ENCODE assay signal across 13 cellular contexts in the genomic region with DNA sequence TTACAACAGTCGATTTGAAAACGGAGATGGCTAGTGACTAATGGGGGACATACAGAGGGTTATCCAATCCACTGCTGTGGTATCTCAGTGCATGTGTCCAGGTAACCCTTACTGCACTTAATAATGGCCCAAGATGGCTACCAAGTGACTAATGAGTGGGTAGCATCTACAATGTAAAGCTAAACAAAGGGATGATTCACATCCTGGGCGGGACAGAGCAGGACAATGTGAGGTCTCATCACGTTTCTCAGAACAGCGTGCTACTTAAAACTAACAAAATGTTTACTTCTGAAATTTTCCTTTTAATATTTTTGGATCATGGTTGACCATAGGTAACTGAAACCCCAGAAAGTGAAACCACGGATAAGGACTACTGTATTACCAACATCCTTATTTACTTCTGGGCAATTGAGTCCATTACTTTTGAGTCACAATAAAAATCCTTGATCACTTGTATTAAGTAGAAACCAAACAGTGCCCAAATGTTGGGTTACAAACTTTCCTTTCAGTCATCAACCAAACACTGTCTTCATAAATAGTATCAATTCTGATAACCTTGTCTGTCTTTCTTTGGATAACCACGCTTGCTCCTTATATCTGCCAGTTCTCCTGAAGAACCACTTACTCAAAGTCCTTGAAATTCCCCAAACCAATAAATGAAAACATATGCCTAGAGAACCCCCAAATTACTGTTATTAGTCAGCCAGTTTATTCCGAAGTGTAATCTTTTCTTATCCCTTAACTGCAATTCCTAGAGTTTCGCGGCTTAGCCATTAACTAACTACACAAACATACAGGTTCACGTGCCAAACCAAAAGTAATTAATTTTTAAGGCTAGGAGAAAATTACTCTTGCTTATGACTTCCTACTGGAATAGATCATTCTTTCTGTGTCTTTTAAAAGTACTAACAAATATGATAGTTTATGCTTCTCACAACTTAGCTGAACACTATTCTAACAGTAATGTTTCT. TPM values are rescaled to one million over a fixed set of nuclear protein-coding genes. Genes with fewer than 3 reads are reported as not detected.
DNase-seq lines count a peak whose midpoint lies in the region; ATAC-seq, FAIRE-seq and TF ChIP-seq lines count a peak whose summit lies in the region.
"Had no signal": no experiment of that assay in that cellular context is flagged by ENCODE, and none has a peak within 500 bp of the region (broad histone marks: within the 10 kb centered on the region; RNA-seq: fewer than 3 reads in every experiment).

No MANE protein-coding gene starts in this region.

- CTCF ChIA-PET in activated naive CD4-positive, alpha-beta T cell treated with anti-CD3 and anti-CD28 coated beads for 36 hours (lab: Charles Lee) = no interaction called here

- no peaks in the 10 kb centered on the region for H3K27me3 Mint-ChIP-seq in nephron progenitor cell (ENCODE audit: low read depth, poor library complexity)
- H3K27me3 Mint-ChIP-seq in activated naive CD4-positive, alpha-beta T cell treated with anti-CD3 and anti-CD28 coated beads for 36 hours (ENCODE audit: low read depth) = no peaks in the 10 kb centered on the region

- H3K4me3 Mint-ChIP-seq in nephron progenitor cell = no peak overlapping the region
- H3K4me3 Mint-ChIP-seq in activated naive CD4-positive, alpha-beta T cell treated with anti-CD3 and anti-CD28 coated beads for 36 hours = no peak overlapping the region

- intact Hi-C loops in activated naive CD4-positive, alpha-beta T cell treated with anti-CD3 and anti-CD28 coated beads for 36 hours (cut with micrococcal nuclease) = no loop called here

- TF ChIP-seq POLR2A in GM12891 (IDR thresholded peaks at IDR 0.05; ENCODE audit: low read depth, low read length) = no peak

- no peak for FAIRE-seq in GM12891 (lab: Jason Lieb, UNC)
- FAIRE-seq: colon had no signal

- H3K4me1 Mint-ChIP-seq in nephron progenitor cell = peaks cover 10% of the 10 kb centered on the region
- H3K4me1 Mint-ChIP-seq in activated naive CD4-positive, alpha-beta T cell treated with anti-CD3 and anti-CD28 coated beads for 36 hours (ENCODE audit: low read depth) = peaks cover 3% of the 10 kb centered on the region

- H3K27ac Mint-ChIP-seq in nephron progenitor cell = peak overlapping the region; percentile 13
- no peak overlapping the region for H3K27ac Mint-ChIP-seq in activated naive CD4-positive, alpha-beta T cell treated with anti-CD3 and anti-CD28 coated beads for 36 hours

- no peaks in the 10 kb centered on the region for H3K9me3 Mint-ChIP-seq in nephron progenitor cell
- no peaks in the 10 kb centered on the region for H3K9me3 Mint-ChIP-seq in activated naive CD4-positive, alpha-beta T cell treated with anti-CD3 and anti-CD28 coated beads for 36 hours

- peak; percentile 81 for DNase-seq in EH (ENCODE audit: low read depth)
- peak; percentile 17 for DNase-seq in NCI-H2227 treated with DMSO at 0.1 percent for 48 hours (lab: John Stamatoyannopoulos, UW)
- DNase-seq in dermis blood vessel endothelial cell = peak; percentile 66
- DNase-seq in nephron progenitor cell = no peak
- DNase-seq in GM12891 (ENCODE audit: insufficient read length, low spot score) = no peak
- DNase-seq in activated naive CD4-positive, alpha-beta T cell treated with anti-CD3 and anti-CD28 coated beads for 36 hours = no peak
- DNase-seq: kidney glomerular epithelial cell, MM.1S, retina, SHP77 treated with DMSO at 0.1 percent for 48 hours had no signal

- peaks cover 79% of the 10 kb centered on the region for H3K36me3 Mint-ChIP-seq in nephron progenitor cell (ENCODE audit: low read depth)
- H3K36me3 Mint-ChIP-seq in activated naive CD4-positive, alpha-beta T cell treated with anti-CD3 and anti-CD28 coated beads for 36 hours (ENCODE audit: low read depth) = peaks cover 30% of the 10 kb centered on the region

- no peak for TF ChIP-seq CTCF in nephron progenitor cell (IDR thresholded peaks at IDR 0.05)

- ATAC-seq in HG03520 (IDR thresholded peaks at IDR 0.05; ENCODE audit: unreplicated experiment) (no peak), GM19328 (IDR thresholded peaks at IDR 0.05; ENCODE audit: unreplicated experiment) (no peak)

TF ChIP-seq in GM12891, 5 proteins besides CTCF, POLR2A, EP300 and RAD21:
- no peak for TF ChIP-seq TAF1 (IDR thresholded peaks at IDR 0.05; ENCODE audit: low read depth, low read length)
- TF ChIP-seq POLR2AphosphoS5 (IDR thresholded peaks at IDR 0.05; ENCODE audit: low read depth, low read length) = no peak
- TF ChIP-seq SPI1 (IDR thresholded peaks at IDR 0.05; ENCODE audit: low read depth, low read length) = no peak
- TF ChIP-seq PAX5 (IDR thresholded peaks at IDR 0.05; ENCODE audit: insufficient read depth, low read length, severe bottlenecking) = no peak
- TF ChIP-seq POU2F2 (IDR thresholded peaks at IDR 0.05; ENCODE audit: low read depth, low read length) = no peak

RNA-seq across cellular contexts. Expression of a gene that starts 59.7 kb away (rescaled TPM):
- total RNA-seq in dermis blood vessel endothelial cell = 7.8 and 8.7 TPM in 2 replicates
- 19.1 TPM for polyA plus RNA-seq in GM12891 (2012; ENCODE audit: low read depth, missing spikeins)
- 10 to 100 TPM; 75.0 to 78.6 TPM for total RNA-seq in activated naive CD4-positive, alpha-beta T cell treated with anti-CD3 and anti-CD28 coated beads for 36 hours

Comparison
In these comparisons a context has a peak if more than half of its experiments do, and no peak if none do; other contexts are left out.
1. DNase-seq: peak in EH (single experiment), NCI-H2227 treated with DMSO at 0.1 percent for 48 hours (single experiment) and dermis blood vessel endothelial cell (single experiment); none in nephron progenitor cell (single experiment), GM12891 (single experiment) and activated naive CD4-positive, alpha-beta T cell treated with anti-CD3 and anti-CD28 coated beads for 36 hours (single experiment).